ENCODE assay signal across 15 cellular contexts in the genomic region with DNA sequence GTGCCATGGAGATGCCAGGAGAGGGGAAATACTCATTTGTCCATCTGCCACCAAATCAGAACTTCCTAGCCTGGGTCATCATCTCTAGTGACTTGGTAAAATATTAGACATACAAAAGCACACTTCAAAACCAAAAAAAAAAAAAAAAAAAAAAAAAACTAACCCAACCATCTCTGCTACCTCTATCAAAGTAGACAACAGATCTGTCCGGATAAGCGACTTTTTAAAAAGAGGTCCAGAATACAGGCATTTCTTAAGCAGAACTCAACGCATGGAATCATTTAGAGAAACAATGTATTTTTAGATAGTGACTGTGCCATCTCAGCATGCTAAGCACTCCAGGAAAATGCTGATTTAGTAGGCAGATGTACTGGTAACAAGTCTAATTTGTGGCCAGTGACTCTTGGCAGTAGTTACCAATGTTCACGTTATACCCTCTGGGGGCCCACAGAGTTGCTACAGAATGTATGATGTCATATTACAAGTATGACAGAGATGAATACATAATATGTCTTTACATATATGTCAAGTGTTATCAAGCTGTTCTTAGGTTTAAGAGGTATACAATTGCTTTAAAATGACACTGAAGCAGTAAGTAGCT.
DNase-seq lines count a peak whose midpoint lies in the region; TF ChIP-seq lines count a peak whose summit lies in the region.
"Had no signal": no experiment of that assay in that cellular context is flagged by ENCODE, and none has a peak within 500 bp of the region (broad histone marks: within the 10 kb centered on the region; RNA-seq: fewer than 3 reads in every experiment).

No MANE protein-coding gene starts in this region.

- TF ChIP-seq CTCF in fibroblast of pulmonary artery (IDR thresholded peaks at IDR 0.05; ENCODE audit: low read length, missing control alignments) (no peak), WERI-Rb-1 (IDR thresholded peaks at IDR 0.05; ENCODE audit: low read depth, low read length) (no peak)

- H3K27ac ChIP-seq in SK-N-MC (peak overlapping the region; percentile 49; the same call in 1 of the 2 replicates), WERI-Rb-1 (no peak overlapping the region)
- H3K27ac ChIP-seq: hepatocyte, lower lobe of right lung, parathyroid adenoma had no signal

- H3K9ac ChIP-seq in SK-N-MC (ENCODE audit: insufficient read length) = peak overlapping the region; percentile 3
- H3K9ac ChIP-seq: parathyroid adenoma had no signal

- H3K36me3 ChIP-seq in SK-N-MC (ENCODE audit: insufficient read depth, low read length) (peaks cover 9% of the 10 kb centered on the region; the same call in 1 of the 2 replicates), WERI-Rb-1 (peaks cover 13% of the 10 kb centered on the region)

- H3K9me3 ChIP-seq in SK-N-MC (ENCODE audit: low read depth, low read length) (no peaks in the 10 kb centered on the region), WERI-Rb-1 (ENCODE audit: severe bottlenecking) (no peaks in the 10 kb centered on the region)
- H3K9me3 ChIP-seq: lower lobe of right lung had no signal

- no peaks in the 10 kb centered on the region for H3K27me3 ChIP-seq in WERI-Rb-1 (ENCODE audit: insufficient read depth, low read depth, severe bottlenecking)
- H3K27me3 ChIP-seq: hepatocyte had no signal

- 0 out of 2 replicates have a peak overlapping the region, but pooled peaks have one; percentile 8 for H3K4me3 ChIP-seq in SK-N-MC
- H3K4me3 ChIP-seq in fibroblast of pulmonary artery (replicated peaks; ENCODE audit: low read depth, low read length) = no peak overlapping the region
- no peak overlapping the region for H3K4me3 ChIP-seq in WERI-Rb-1 (ENCODE audit: low read depth, low read length)
- H3K4me3 ChIP-seq: hepatocyte, lower lobe of right lung had no signal

- peak; percentile 14 for DNase-seq in A172 (ENCODE audit: low spot score)
- peak; percentile 11 for DNase-seq in Daoy (ENCODE audit: low read depth)
- peak; percentile 47 for DNase-seq in SK-N-MC (ENCODE audit: low read depth, low spot score)
- DNase-seq in fibroblast of pulmonary artery (ENCODE audit: low read depth) = peak; percentile 65
- no peak for DNase-seq in germinal center (ENCODE audit: low spot score)
- no peak for DNase-seq in WERI-Rb-1
- DNase-seq in NCI-H187 (lab: John Stamatoyannopoulos, UW) = no peak
- no peak for DNase-seq in NCI-H510A treated with DMSO at 0.1 percent for 48 hours (lab: John Stamatoyannopoulos, UW)
- DNase-seq: CD8-positive, alpha-beta T cell; effector CD8-positive, alpha-beta T cell; lower lobe of right lung; NCI-H1105; NK-92 treated with Interleukin-12 subunit alpha and Interleukin-12 subunit beta, amount 100 ng/mL, for 24 hours had no signal

Comparison
In these comparisons a context has a peak if more than half of its experiments do, and no peak if none do; other contexts are left out.
1. DNase-seq: peak in A172 (single experiment), Daoy (single experiment), SK-N-MC (single experiment) and fibroblast of pulmonary artery (single experiment); none in germinal center (single experiment), WERI-Rb-1 (single experiment), NCI-H187 (0 of 2) and NCI-H510A treated with DMSO at 0.1 percent for 48 hours (single experiment).